In the genomic region with DNA sequence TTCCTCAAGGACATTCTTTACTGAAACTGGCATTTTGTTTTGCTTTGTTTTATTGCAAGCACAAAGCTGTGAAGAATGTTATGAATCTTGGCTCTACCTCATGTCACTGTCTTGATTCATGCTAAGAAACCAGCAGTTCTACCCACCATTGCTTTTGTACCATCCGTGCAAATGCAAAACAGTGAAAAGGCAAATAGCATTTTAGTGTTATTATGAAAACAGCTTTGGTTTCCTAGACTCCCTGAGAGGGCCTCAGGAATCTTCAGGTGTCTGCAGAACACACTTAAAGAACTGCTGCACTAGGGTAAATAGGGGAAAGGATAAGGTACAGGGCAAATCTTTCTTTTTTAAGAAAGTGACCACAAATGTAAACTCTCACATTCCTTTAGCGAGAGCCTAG, we compare ENCODE assay signal across 19 cellular contexts.
DNase-seq lines count a peak whose midpoint lies in the region; ATAC-seq and TF ChIP-seq lines count a peak whose summit lies in the region.
"Had no signal": no experiment of that assay in that cellular context is flagged by ENCODE, and none has a peak within 500 bp of the region (broad histone marks: within the 10 kb centered on the region; RNA-seq: fewer than 3 reads in every experiment).

No MANE protein-coding gene starts in this region.

- no peaks in the 10 kb centered on the region for H3K27me3 ChIP-seq in right lobe of liver
- no peaks in the 10 kb centered on the region for H3K27me3 ChIP-seq in MG63
- H3K27me3 ChIP-seq: SJSA1 had no signal

- no peak for TF ChIP-seq POLR2A in right lobe of liver (IDR thresholded peaks at IDR 0.05)
- TF ChIP-seq POLR2A in erythroblast (IDR thresholded peaks at IDR 0.05; ENCODE audit: low read length) = no peak

- no peaks in the 10 kb centered on the region for H3K9me3 ChIP-seq in right lobe of liver
- H3K9me3 ChIP-seq in MG63 = no peaks in the 10 kb centered on the region
- H3K9me3 ChIP-seq: SJSA1 had no signal

- 85% methylated on average over 2 of the region's 2 CpGs for WGBS in right lobe of liver (ENCODE audit: insufficient coverage, low coverage, low lambda C conversion rate, missing lambda C conversion rate)

- H3K27me3 Mint-ChIP-seq in HFFc6 (ENCODE audit: insufficient read depth) (no peaks in the 10 kb centered on the region), type B pancreatic cell (no peaks in the 10 kb centered on the region)

- peaks cover 0 to 22% (median 10%) of the 10 kb centered on the region in 4 donors for H3K4me1 ChIP-seq in right lobe of liver

- no peaks in the 10 kb centered on the region for H3K9me3 Mint-ChIP-seq in HFFc6
- H3K9me3 Mint-ChIP-seq in type B pancreatic cell = no peaks in the 10 kb centered on the region

- no peaks in the 10 kb centered on the region for H3K36me3 Mint-ChIP-seq in HFFc6 (ENCODE audit: low read depth)
- H3K36me3 Mint-ChIP-seq in type B pancreatic cell = no peaks in the 10 kb centered on the region

- TF ChIP-seq CTCF in HFFc6 (IDR thresholded peaks at IDR 0.05) (no peak), right lobe of liver (IDR thresholded peaks at IDR 0.05) (no peak), type B pancreatic cell (conservative IDR thresholded peaks at IDR 0.05) (no peak)

- ATAC-seq in right lobe of liver (no peak), HG03159 (IDR thresholded peaks at IDR 0.05; ENCODE audit: unreplicated experiment) (no peak)
- ATAC-seq: K562 had no signal

- intact Hi-C loops in right lobe of liver (cut with DNase I) = no loop called here

- H3K4me1 Mint-ChIP-seq in HFFc6 (ENCODE audit: low read depth) = peaks cover 20% of the 10 kb centered on the region
- H3K4me1 Mint-ChIP-seq in type B pancreatic cell (ENCODE audit: unreplicated experiment) = peaks cover 11% of the 10 kb centered on the region

- peak overlapping the region; percentile 60 to 89 (median 86) for H3K27ac ChIP-seq in right lobe of liver
- H3K27ac ChIP-seq: C4-2B, SJSA1 had no signal

- H3K4me3 ChIP-seq in right lobe of liver (no peak overlapping the region), MG63 (no peak overlapping the region)
- H3K4me3 ChIP-seq: K562, SJSA1 had no signal

- H3K27ac Mint-ChIP-seq in HFFc6 (peak overlapping the region; percentile 24; the same call in 1 of the 2 replicates), type B pancreatic cell (peak overlapping the region; percentile 61)

- DNase-seq in HFFc6 (no peak), astrocyte of the hippocampus (ENCODE audit: low read depth, low spot score) (peak; percentile 67), right lobe of liver (no peak), type B pancreatic cell (ENCODE audit: extremely low spot score, unreplicated experiment) (no peak), erythroblast (lab: John Stamatoyannopoulos, UW) (no peak), MG63 (no peak), iPS-NIHi11 (ENCODE audit: low spot score) (no peak)
- DNase-seq: AML-193, GF-D8, HCEC 1CT, NCI-H1417 treated with DMSO at 0.1 percent for 48 hours, NCI-H187 treated with DMSO at 0.1 percent for 48 hours, NCI-H2227 treated with DMSO at 0.1 percent for 48 hours, NCI-H524, NCI-H82 had no signal

- H3K4me3 Mint-ChIP-seq in HFFc6 = no peak overlapping the region
- peak overlapping the region; percentile 42 for H3K4me3 Mint-ChIP-seq in type B pancreatic cell

- H3K36me3 ChIP-seq in right lobe of liver (no peaks in the 10 kb centered on the region), MG63 (no peaks in the 10 kb centered on the region)
- H3K36me3 ChIP-seq: SJSA1 had no signal
